1 cellular context compared by ENCODE assay signal in genomic region chr3:128496019-128496601, GRCh38.
TF ChIP-seq lines count a peak whose summit lies in the region.

No MANE protein-coding gene starts in this region.

TF ChIP-seq in K562, 482 proteins besides CTCF, POLR2A, EP300 and RAD21 (continued from another document and continues in another):
- TF ChIP-seq ZMIZ1 (IDR thresholded peaks at IDR 0.05; ENCODE audit: low read depth in 2 of 2, low read length in 2 of 2) (no peak), ZNF512 (tag; IDR thresholded peaks at IDR 0.05) (0 out of 2 replicates have a peak, but pooled peaks have one; percentile 22), ZNF785 (CRISPR knock-in tag; IDR thresholded peaks at IDR 0.05) (no peak), EHMT2 (IDR thresholded peaks at IDR 0.05) (0 out of 2 replicates have a peak, but pooled peaks have one; percentile 17), PTTG1 (tag; IDR thresholded peaks at IDR 0.05; ENCODE audit: low read depth) (no peak), ELF4 (CRISPR knock-in tag; IDR thresholded peaks at IDR 0.05) (peak; percentile 80), PHB2 (IDR thresholded peaks at IDR 0.05; ENCODE audit: low read depth) (no peak), MGA (IDR thresholded peaks at IDR 0.05) (no peak), SLC30A9 (CRISPR knock-in tag; IDR thresholded peaks at IDR 0.05) (no peak), ELK1 (CRISPR knock-in tag; IDR thresholded peaks at IDR 0.05) (no peak), ZNF280B (CRISPR knock-in tag; IDR thresholded peaks at IDR 0.05) (no peak), ZNF57 (CRISPR knock-in tag; IDR thresholded peaks at IDR 0.05) (no peak), RREB1 (CRISPR knock-in tag; IDR thresholded peaks at IDR 0.05) (peak; percentile 32; the same call in 1 of the 2 replicates), L3MBTL2 (IDR thresholded peaks at IDR 0.05) (no peak), ZNF655 (CRISPR knock-in tag; IDR thresholded peaks at IDR 0.05) (no peak), JUND (IDR thresholded peaks at IDR 0.05; ENCODE audit: borderline replicate concordance, low read depth, low read length) (no peak), JUND (tag; IDR thresholded peaks at IDR 0.05; ENCODE audit: borderline replicate concordance, low read depth, low read length) (no peak; the same call in 2 of the 3 replicates), RAD51 (IDR thresholded peaks at IDR 0.05; ENCODE audit: borderline replicate concordance, low read depth) (no peak), HSF4 (CRISPR knock-in tag; IDR thresholded peaks at IDR 0.05; ENCODE audit: borderline replicate concordance) (no peak), YY1 (IDR thresholded peaks at IDR 0.05; ENCODE audit: borderline replicate concordance in 1 of 3, control insufficient read depth in 1 of 3, extremely low read depth in 1 of 3, insufficient read depth in 3 of 3, insufficient read length in 1 of 3, insufficient replicate concordance in 2 of 3, low read depth in 1 of 3, low read length in 2 of 3) (no peak), ZNF764 (CRISPR knock-in tag; IDR thresholded peaks at IDR 0.05; ENCODE audit: low read depth) (0 out of 2 replicates have a peak, but pooled peaks have one; percentile 3)
